ENCODE assay signal across 38 cellular contexts in genomic region chr6:101765281-101765680, GRCh38.
"Had no signal": no experiment of that assay in that cellular context is flagged by ENCODE, and none has a peak within 500 bp of the region (broad histone marks: within the 10 kb centered on the region; RNA-seq: fewer than 3 reads in every experiment).

No MANE protein-coding gene starts in this region.

- H3K4me3 Mint-ChIP-seq: activated naive CD4-positive, alpha-beta T cell treated with anti-CD3 and anti-CD28 coated beads for 36 hours; activated naive CD4-positive, alpha-beta T cell treated with anti-CD3 and anti-CD28 coated beads, Interleukin-2, amount 10 ng/mL, durations not matched to agents 7 days and 5 days; activated naive CD4-positive, alpha-beta T cell treated with anti-CD3 and anti-CD28 coated beads, Interleukin-2, amount 50 U/mL, for 24 hours; activated naive CD8-positive, alpha-beta T cell; activated naive CD8-positive, alpha-beta T cell treated with anti-CD3 and anti-CD28 coated beads for 36 hours; activated naive CD8-positive, alpha-beta T cell treated with anti-CD3 and anti-CD28 coated beads, Interleukin-2, amount 10 ng/mL, durations not matched to agents 7 days and 5 days; activated naive CD8-positive, alpha-beta T cell treated with anti-CD3 and anti-CD28 coated beads, Interleukin-2, amount 50 U/mL, for 24 hours; activated T-cell treated with anti-CD3 and anti-CD28 coated beads, Interleukin-2, amount 50 U/mL, for 24 hours; activated T-cell treated with anti-CD3 and anti-CD28 coated beads, Interleukin-2, amount 50 U/mL, for 4 hours; activated T-cell treated with anti-CD3 and anti-CD28 coated beads, Interleukin-2, amount 50 U/mL, for 72 hours; activated T-helper 1 cell treated with anti-CD3 and anti-CD28 coated beads, Interleukin-12 subunit alpha, Interleukin-12 subunit beta, Interleukin-2, Interleukin-4 antibody, amounts not matched to agents 30 ng/mL and 10 ng/mL and 1 ng/mL, durations not matched to agents 14 hours and 24 hours and 36 hours; activated T-helper 17 cell treated with anti-CD3 and anti-CD28 coated beads, Interleukin-2, amount 50 U/mL, for 72 hours; brain; central memory CD8-positive, alpha-beta T cell had no signal

- ATAC-seq: activated naive CD4-positive, alpha-beta T cell treated with anti-CD3 and anti-CD28 coated beads, Interleukin-2, amount 50 U/mL, for 72 hours; activated naive CD8-positive, alpha-beta T cell treated with anti-CD3 and anti-CD28 coated beads, Interleukin-2, amount 50 U/mL, for 24 hours; activated T-cell treated with anti-CD3 and anti-CD28 coated beads, Interleukin-2, amount 50 U/mL, for 4 hours; activated T-cell treated with anti-CD3 and anti-CD28 coated beads, Interleukin-2, amount 50 U/mL, for 72 hours; activated T-helper 17 cell treated with anti-CD3 and anti-CD28 coated beads, Interleukin-2, amount 50 U/mL, for 72 hours; body of pancreas had no signal

- H3K27me3 ChIP-seq: adrenal gland, ascending aorta, body of pancreas, brain microvascular endothelial cell, breast epithelium, cardiac muscle cell had no signal

- H3K27ac Mint-ChIP-seq: activated naive CD4-positive, alpha-beta T cell treated with anti-CD3 and anti-CD28 coated beads for 36 hours; activated naive CD4-positive, alpha-beta T cell treated with anti-CD3 and anti-CD28 coated beads, Interleukin-2, amount 10 ng/mL, durations not matched to agents 7 days and 5 days; activated naive CD4-positive, alpha-beta T cell treated with anti-CD3 and anti-CD28 coated beads, Interleukin-2, amount 50 U/mL, for 24 hours; activated naive CD4-positive, alpha-beta T cell treated with anti-CD3 and anti-CD28 coated beads, Interleukin-2, amount 50 U/mL, for 72 hours; activated naive CD8-positive, alpha-beta T cell; activated naive CD8-positive, alpha-beta T cell treated with anti-CD3 and anti-CD28 coated beads for 36 hours; activated naive CD8-positive, alpha-beta T cell treated with anti-CD3 and anti-CD28 coated beads, Interleukin-2, amount 10 ng/mL, durations not matched to agents 7 days and 5 days; activated naive CD8-positive, alpha-beta T cell treated with anti-CD3 and anti-CD28 coated beads, Interleukin-2, amount 50 U/mL, for 24 hours; activated T-cell treated with anti-CD3 and anti-CD28 coated beads, Interleukin-2, amount 50 U/mL, for 24 hours; activated T-cell treated with anti-CD3 and anti-CD28 coated beads, Interleukin-2, amount 50 U/mL, for 72 hours; activated T-helper 1 cell treated with anti-CD3 and anti-CD28 coated beads, Interleukin-12 subunit alpha, Interleukin-12 subunit beta, Interleukin-2, Interleukin-4 antibody, amounts not matched to agents 30 ng/mL and 10 ng/mL and 1 ng/mL, durations not matched to agents 14 hours and 24 hours and 36 hours; activated T-helper 17 cell treated with anti-CD3 and anti-CD28 coated beads, Interleukin-2, amount 50 U/mL, for 72 hours; activated T-helper 2 cell treated with anti-CD3 and anti-CD28 coated beads, Interferon-gamma antibody, Interleukin-2, Interleukin-4, amounts not matched to agents 10 μg/mL and 5 μg/mL and 100 μg/mL, durations not matched to agents 14 hours and 24 hours and 36 hours; brain had no signal

- H3K27ac ChIP-seq: adrenal gland, ascending aorta, body of pancreas, brain microvascular endothelial cell, breast epithelium, cardiac muscle cell had no signal

- H3K4me1 Mint-ChIP-seq: activated naive CD4-positive, alpha-beta T cell treated with anti-CD3 and anti-CD28 coated beads, Interleukin-2, amount 10 ng/mL, durations not matched to agents 7 days and 5 days; activated naive CD4-positive, alpha-beta T cell treated with anti-CD3 and anti-CD28 coated beads, Interleukin-2, amount 50 U/mL, for 24 hours; activated naive CD8-positive, alpha-beta T cell treated with anti-CD3 and anti-CD28 coated beads for 36 hours; activated naive CD8-positive, alpha-beta T cell treated with anti-CD3 and anti-CD28 coated beads, Interleukin-2, amount 10 ng/mL, durations not matched to agents 7 days and 5 days; activated naive CD8-positive, alpha-beta T cell treated with anti-CD3 and anti-CD28 coated beads, Interleukin-2, amount 50 U/mL, for 24 hours; activated T-helper 17 cell treated with anti-CD3 and anti-CD28 coated beads, Interleukin-2, amount 50 U/mL, for 72 hours; central memory CD8-positive, alpha-beta T cell had no signal

- H3K4me1 ChIP-seq: ascending aorta, body of pancreas, breast epithelium had no signal

- H3K36me3 Mint-ChIP-seq: activated naive CD4-positive, alpha-beta T cell treated with anti-CD3 and anti-CD28 coated beads, Interleukin-2, amount 10 ng/mL, durations not matched to agents 7 days and 5 days; activated naive CD4-positive, alpha-beta T cell treated with anti-CD3 and anti-CD28 coated beads, Interleukin-2, amount 50 U/mL, for 24 hours; activated naive CD4-positive, alpha-beta T cell treated with anti-CD3 and anti-CD28 coated beads, Interleukin-2, amount 50 U/mL, for 72 hours; activated naive CD8-positive, alpha-beta T cell; activated naive CD8-positive, alpha-beta T cell treated with anti-CD3 and anti-CD28 coated beads for 36 hours; activated naive CD8-positive, alpha-beta T cell treated with anti-CD3 and anti-CD28 coated beads, Interleukin-2, amount 10 ng/mL, durations not matched to agents 7 days and 5 days; brain had no signal

- FAIRE-seq: astrocyte had no signal

- H3K9me3 Mint-ChIP-seq: activated naive CD4-positive, alpha-beta T cell treated with anti-CD3 and anti-CD28 coated beads for 36 hours; activated naive CD4-positive, alpha-beta T cell treated with anti-CD3 and anti-CD28 coated beads, Interleukin-2, amount 50 U/mL, for 24 hours; activated naive CD8-positive, alpha-beta T cell treated with anti-CD3 and anti-CD28 coated beads, Interleukin-2, amount 10 ng/mL, durations not matched to agents 7 days and 5 days; activated naive CD8-positive, alpha-beta T cell treated with anti-CD3 and anti-CD28 coated beads, Interleukin-2, amount 50 U/mL, for 24 hours; activated T-cell treated with anti-CD3 and anti-CD28 coated beads, Interleukin-2, amount 50 U/mL, for 24 hours; activated T-cell treated with anti-CD3 and anti-CD28 coated beads, Interleukin-2, amount 50 U/mL, for 4 hours; activated T-cell treated with anti-CD3 and anti-CD28 coated beads, Interleukin-2, amount 50 U/mL, for 72 hours; activated T-helper 1 cell treated with anti-CD3 and anti-CD28 coated beads, Interleukin-12 subunit alpha, Interleukin-12 subunit beta, Interleukin-2, Interleukin-4 antibody, amounts not matched to agents 30 ng/mL and 10 ng/mL and 1 ng/mL, durations not matched to agents 14 hours and 24 hours and 36 hours; activated T-helper 2 cell treated with anti-CD3 and anti-CD28 coated beads, Interferon-gamma antibody, Interleukin-2, Interleukin-4, amounts not matched to agents 10 μg/mL and 5 μg/mL and 100 μg/mL, durations not matched to agents 14 hours and 24 hours and 36 hours; brain; central memory CD8-positive, alpha-beta T cell had no signal

- DNase-seq: activated effector memory CD4-positive, alpha-beta T cell treated with anti-CD3 and anti-CD28 coated beads, Interleukin-2, amount 50 U/mL, for 16 hours; activated effector memory CD4-positive, alpha-beta T cell treated with Interleukin-2 at 50 U/mL for 16 hours; activated gamma-delta T cell; activated gamma-delta T cell treated with Interleukin-2 at 50 U/mL for 16 hours; activated naive CD4-positive, alpha-beta T cell; activated naive CD4-positive, alpha-beta T cell treated with anti-CD3 and anti-CD28 coated beads for 36 hours; activated naive CD4-positive, alpha-beta T cell treated with anti-CD3 and anti-CD28 coated beads, Interleukin-2, amount 10 ng/mL, durations not matched to agents 7 days and 5 days; activated naive CD4-positive, alpha-beta T cell treated with anti-CD3 and anti-CD28 coated beads, Interleukin-2, amount 50 U/mL, for 16 hours; activated naive CD4-positive, alpha-beta T cell treated with Interleukin-2 at 50 U/mL for 16 hours; activated naive CD8-positive, alpha-beta T cell treated with anti-CD3 and anti-CD28 coated beads for 36 hours; activated naive CD8-positive, alpha-beta T cell treated with anti-CD3 and anti-CD28 coated beads, Interleukin-2, amount 10 ng/mL, durations not matched to agents 7 days and 5 days; activated naive CD8-positive, alpha-beta T cell treated with anti-CD3 and anti-CD28 coated beads, Interleukin-2, amount 50 U/mL, for 24 hours; activated T-cell treated with anti-CD3 and anti-CD28 coated beads, Interleukin-2, amount 50 U/mL, for 24 hours; activated T-cell treated with anti-CD3 and anti-CD28 coated beads, Interleukin-2, amount 50 U/mL, for 4 hours; activated T-cell treated with anti-CD3 and anti-CD28 coated beads, Interleukin-2, amount 50 U/mL, for 48 hours; activated T-cell treated with anti-CD3 and anti-CD28 coated beads, Interleukin-2, amount 50 U/mL, for 72 hours; adrenal gland; amniotic stem cell; amygdala; anterior cingulate cortex; aorta; body of pancreas; brain microvascular endothelial cell; caudate nucleus; central memory CD4-positive, alpha-beta T cell; cerebellar nuclear complex had no signal

- H3K36me3 ChIP-seq: adrenal gland, ascending aorta, brain microvascular endothelial cell, breast epithelium, cardiac muscle cell had no signal

- H3K9me3 ChIP-seq: adrenal gland, ascending aorta, body of pancreas, breast epithelium had no signal

- H3K27me3 Mint-ChIP-seq: activated naive CD4-positive, alpha-beta T cell treated with anti-CD3 and anti-CD28 coated beads, Interleukin-2, amount 10 ng/mL, durations not matched to agents 7 days and 5 days; activated naive CD4-positive, alpha-beta T cell treated with anti-CD3 and anti-CD28 coated beads, Interleukin-2, amount 50 U/mL, for 24 hours; activated naive CD8-positive, alpha-beta T cell; activated naive CD8-positive, alpha-beta T cell treated with anti-CD3 and anti-CD28 coated beads for 36 hours; activated naive CD8-positive, alpha-beta T cell treated with anti-CD3 and anti-CD28 coated beads, Interleukin-2, amount 10 ng/mL, durations not matched to agents 7 days and 5 days; activated naive CD8-positive, alpha-beta T cell treated with anti-CD3 and anti-CD28 coated beads, Interleukin-2, amount 50 U/mL, for 24 hours; activated T-cell treated with anti-CD3 and anti-CD28 coated beads, Interleukin-2, amount 50 U/mL, for 24 hours; activated T-helper 17 cell treated with anti-CD3 and anti-CD28 coated beads, Interleukin-2, amount 50 U/mL, for 72 hours; central memory CD8-positive, alpha-beta T cell had no signal

- H3K4me3 ChIP-seq: adrenal gland, ascending aorta, body of pancreas, breast epithelium, cardiac muscle cell had no signal
